1 cellular context compared by ENCODE assay signal in genomic region chr1:16703602-16704001, GRCh38. TPM values are rescaled to one million over a fixed set of nuclear protein-coding genes. Genes with fewer than 3 reads are reported as not detected.
"Had no signal": no experiment of that assay in that cellular context is flagged by ENCODE, and none has a peak within 500 bp of the region (broad histone marks: within the 10 kb centered on the region; RNA-seq: fewer than 3 reads in every experiment).

No MANE protein-coding gene starts in this region.

RNA-seq across cellular contexts. Expression of gene RNU1-4, which starts 36.7 kb away (rescaled TPM):
- polyA plus RNA-seq: adipose tissue had no signal

RNA-seq across cellular contexts. Expression of gene RNU1-3, which starts 36.9 kb away (rescaled TPM):
- polyA plus RNA-seq: adipose tissue had no signal
